Comparison of ENCODE assay signal across 8 cellular contexts in the genomic region with DNA sequence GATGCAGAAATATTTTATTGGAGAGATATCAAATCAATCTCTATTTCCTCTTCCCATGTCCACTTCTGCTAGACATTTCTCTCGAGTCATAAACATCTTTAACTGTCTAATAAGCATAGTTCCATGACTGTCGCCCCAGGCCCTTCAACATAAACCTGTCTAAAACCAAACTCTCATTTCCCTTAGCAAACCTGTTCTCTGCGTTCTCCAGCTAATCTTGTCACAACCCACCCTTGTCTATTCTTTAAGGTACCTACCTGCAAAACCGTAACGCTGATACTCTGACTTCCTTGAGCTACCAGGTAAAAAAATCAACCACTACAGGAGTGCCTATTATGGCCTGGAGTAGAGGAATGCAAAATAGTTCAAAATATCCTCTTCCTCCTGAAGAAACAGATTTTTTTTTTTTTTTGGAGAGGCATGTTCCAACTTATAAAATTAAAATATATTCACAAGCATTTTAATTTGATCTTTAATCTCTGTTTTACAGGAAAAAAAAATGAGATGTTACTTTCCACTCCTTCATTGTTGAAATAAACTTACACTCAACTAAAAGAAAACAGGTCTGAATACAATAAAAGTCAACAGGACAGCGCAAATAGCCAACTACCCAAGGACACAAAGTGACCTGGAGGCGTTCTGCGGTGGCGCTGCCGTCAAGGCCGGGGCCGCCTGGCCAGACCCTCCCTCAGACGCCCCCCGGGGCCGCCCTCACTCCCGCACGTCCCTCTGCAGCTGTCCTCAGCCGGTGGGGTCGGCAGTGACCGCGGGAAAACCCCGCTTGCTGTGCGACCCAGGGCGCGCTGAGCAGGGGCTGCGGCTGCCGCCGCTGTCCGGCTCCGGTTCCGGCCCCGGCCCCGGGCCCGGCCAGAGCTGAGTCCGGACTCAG. TPM values are rescaled to one million over a fixed set of nuclear protein-coding genes. Genes with fewer than 3 reads are reported as not detected.
DNase-seq lines count a peak whose midpoint lies in the region; ATAC-seq and TF ChIP-seq lines count a peak whose summit lies in the region.

No MANE protein-coding gene starts in this region.

- peak; percentile 3 for ATAC-seq in GM18858 (IDR thresholded peaks at IDR 0.05; ENCODE audit: unreplicated experiment)
- peak; percentile 18 for ATAC-seq in HG03025 (IDR thresholded peaks at IDR 0.05; ENCODE audit: low FRiP score, unreplicated experiment)
- ATAC-seq in upper lobe of right lung: peak; percentile 1

- H3K9me3 ChIP-seq in BLaER1: peaks cover 30% of the 10 kb centered on the region
- H3K9me3 ChIP-seq in upper lobe of right lung: no peaks in the 10 kb centered on the region

- peak overlapping the region; percentile 76 for H3K4me2 ChIP-seq in BLaER1

- peaks cover 34% of the 10 kb centered on the region for H3K4me1 ChIP-seq in BLaER1
- H3K4me1 ChIP-seq in upper lobe of right lung: peaks cover 27% of the 10 kb centered on the region

- H3K4me3 ChIP-seq in BLaER1: peak overlapping the region; percentile 88
- H3K4me3 ChIP-seq in upper lobe of right lung: peak overlapping the region; percentile 74

- intact Hi-C loops in upper lobe of right lung (cut with DNase I): no loop called here

- no peaks in the 10 kb centered on the region for H3K27me3 ChIP-seq in BLaER1
- H3K27me3 ChIP-seq in upper lobe of right lung: no peaks in the 10 kb centered on the region

- TF ChIP-seq CTCF in upper lobe of right lung (IDR thresholded peaks at IDR 0.05): no peak

- peaks cover 15% of the 10 kb centered on the region for H4K20me1 ChIP-seq in BLaER1

- peak overlapping the region; percentile 96 for H3K9ac ChIP-seq in BLaER1

- H3K27ac ChIP-seq in BLaER1: peak overlapping the region; percentile 90
- peak overlapping the region; percentile 87 for H3K27ac ChIP-seq in cingulate gyrus (ENCODE audit: low read depth, low read length)
- peak overlapping the region; percentile 91 for H3K27ac ChIP-seq in upper lobe of right lung

- H3K36me3 ChIP-seq in BLaER1: peaks cover 46% of the 10 kb centered on the region
- H3K36me3 ChIP-seq in upper lobe of right lung: no peaks in the 10 kb centered on the region

- peak; percentile 78 for DNase-seq in OCI-M1 (lab: John Stamatoyannopoulos, UW)
- peak; percentile 46 for DNase-seq in medulla oblongata (ENCODE audit: extremely low spot score)
- DNase-seq in upper lobe of right lung: peak; percentile 70
- DNase-seq in AG20443 (ENCODE audit: low spot score): no peak

RNA-seq across cellular contexts. Expression of a gene that starts 0.8 kb away (rescaled TPM):
- total RNA-seq in upper lobe of right lung: 32.2 TPM

RNA-seq across cellular contexts. Expression of a gene that starts 0.9 kb away (rescaled TPM):
- total RNA-seq in upper lobe of right lung: 6.6 TPM

RNA-seq across cellular contexts. Expression of a gene that starts 58.7 kb away (rescaled TPM):
- total RNA-seq in upper lobe of right lung: 4.3 TPM
